13 cellular contexts compared by ENCODE assay signal in genomic region chr2:16016282-16016681, GRCh38.
DNase-seq lines count a peak whose midpoint lies in the region; TF ChIP-seq lines count a peak whose summit lies in the region.
"Had no signal": no experiment of that assay in that cellular context is flagged by ENCODE, and none has a peak within 500 bp of the region (broad histone marks: within the 10 kb centered on the region; RNA-seq: fewer than 3 reads in every experiment).

No MANE protein-coding gene starts in this region.

- no peaks in the 10 kb centered on the region for H3K9me3 Mint-ChIP-seq in mesothelial cell of epicardium
- H3K9me3 Mint-ChIP-seq: CD4-positive, alpha-beta T cell; CD8-positive, alpha-beta T cell had no signal

- no peak for TF ChIP-seq CTCF in mesothelial cell of epicardium (IDR thresholded peaks at IDR 0.05; ENCODE audit: unreplicated experiment)

- no peaks in the 10 kb centered on the region for H3K27me3 Mint-ChIP-seq in mesothelial cell of epicardium (ENCODE audit: low read depth)

- peak overlapping the region; percentile 68 for H3K27ac Mint-ChIP-seq in mesothelial cell of epicardium
- H3K27ac Mint-ChIP-seq: CD4-positive, alpha-beta T cell; CD8-positive, alpha-beta T cell had no signal

- H3K4me1 Mint-ChIP-seq in mesothelial cell of epicardium, result peaks cover 57% of the 10 kb centered on the region

- DNase-seq in SK-N-DZ (ENCODE audit: low spot score) (peak; percentile 92), mesothelial cell of epicardium (ENCODE audit: low spot score in 2 of 2, unreplicated experiment in 2 of 2) (no peak), SHP77 (lab: John Stamatoyannopoulos, UW) (no peak), dermis blood vessel endothelial cell (no peak), dedifferentiated amniotic fluid mesenchymal stem cell (ENCODE audit: extremely low spot score) (no peak)
- DNase-seq: 8988T; ACHN; Caco-2; Calu3; CD4-positive, alpha-beta T cell; CD8-positive, alpha-beta T cell; DMS79 treated with DMSO at 0.1 percent for 48 hours; GF-D8 had no signal

- H3K4me3 Mint-ChIP-seq in mesothelial cell of epicardium, result no peak overlapping the region
- H3K4me3 Mint-ChIP-seq: CD4-positive, alpha-beta T cell; CD8-positive, alpha-beta T cell had no signal

- no peaks in the 10 kb centered on the region for H3K36me3 Mint-ChIP-seq in mesothelial cell of epicardium
- H3K36me3 Mint-ChIP-seq: CD8-positive, alpha-beta T cell had no signal
